21 cellular contexts compared by ENCODE assay signal in genomic region chr17:64774888-64775600, GRCh38.
DNase-seq lines count a peak whose midpoint lies in the region; ATAC-seq lines count a peak whose summit lies in the region.
"Had no signal": no experiment of that assay in that cellular context is flagged by ENCODE, and none has a peak within 500 bp of the region (broad histone marks: within the 10 kb centered on the region; RNA-seq: fewer than 3 reads in every experiment).

No MANE protein-coding gene starts in this region.

- peaks cover 0 to 10% (median 0%) of the 10 kb centered on the region in 3 donors for H3K36me3 Mint-ChIP-seq in immature natural killer cell
- H3K36me3 Mint-ChIP-seq: activated naive CD8-positive, alpha-beta T cell; T-cell had no signal

- no peak for ATAC-seq in GM21717 (IDR thresholded peaks at IDR 0.05; ENCODE audit: unreplicated experiment)
- ATAC-seq: effector memory CD8-positive, alpha-beta T cell; stimulated activated effector memory CD8-positive, alpha-beta T cell treated with anti-CD3 and anti-CD28 coated beads, Interleukin-12 subunit alpha, Interleukin-12 subunit beta, amount 100 ng/mL, for 72 hours; T-cell had no signal

- no peak overlapping the region for H3K14ac ChIP-seq in trophoblast cell (ENCODE audit: low read length)

- H3K4me1 ChIP-seq in Karpas-422 (ENCODE audit: low read length) = peaks cover 59% of the 10 kb centered on the region
- peaks cover 23 to 35% of the 10 kb centered on the region in 2 experiments for H3K4me1 ChIP-seq in trophoblast cell (ENCODE audit: control insufficient read depth in 1 of 2, insufficient read depth in 2 of 2, low read length in 2 of 2)

- peaks cover 18 to 30% of the 10 kb centered on the region in 2 donors for H3K4me1 Mint-ChIP-seq in immature natural killer cell

- H4K91ac ChIP-seq in trophoblast cell (ENCODE audit: low read depth, low read length) = peak overlapping the region; percentile 10

- no peak overlapping the region for H2BK120ac ChIP-seq in trophoblast cell (ENCODE audit: insufficient read depth, low read length, poor library complexity)

- H3K18ac ChIP-seq in trophoblast cell (ENCODE audit: low read length) = no peak overlapping the region

- WGBS in trophoblast cell (ENCODE audit: extremely low coverage, insufficient coverage, insufficient read length) = no CpG with 5 or more reads among the region's 10 CpGs

- H3K4me3 ChIP-seq in Karpas-422 (ENCODE audit: low read length) (no peak overlapping the region), trophoblast cell (ENCODE audit: low read depth, low read length) (no peak overlapping the region)
- H3K4me3 ChIP-seq: skin epidermis had no signal

- peak; percentile 54 for DNase-seq in activated CD8-positive, alpha-beta memory T cell treated with anti-CD3 and anti-CD28 coated beads for 24 hours
- DNase-seq in activated CD8-positive, alpha-beta memory T cell treated with anti-CD3 and anti-CD28 coated beads, Interleukin-2, amount 50 U/mL, for 4 hours = no peak
- no peak for DNase-seq in Karpas-422
- DNase-seq in immature natural killer cell = no peak
- DNase-seq in trophoblast cell = no peak
- no peak for DNase-seq in NCI-H526 treated with DMSO at 0.1 percent for 48 hours (lab: John Stamatoyannopoulos, UW)
- DNase-seq in cerebellar nuclear complex (lab: John Stamatoyannopoulos, UW) = no peak
- DNase-seq: activated CD4-positive, alpha-beta T cell treated with anti-CD3 and anti-CD28 coated beads for 4 hours; effector memory CD8-positive, alpha-beta T cell; NCI-H1092; SIG-M5; stimulated activated CD4-positive, alpha-beta T cell treated with anti-CD3 and anti-CD28 coated beads, Interleukin-1b, Interleukin-23, amount 100 ng/mL, for 48 hours had no signal

- H3K23ac ChIP-seq in trophoblast cell (ENCODE audit: low read length) = no peak overlapping the region

- no peaks in the 10 kb centered on the region for H3K9me2 ChIP-seq in Karpas-422 (replicated peaks; ENCODE audit: insufficient read depth, low read length)

- peak overlapping the region in 4 of 5 donors; percentile 8 to 63 (median 32) for H3K4me3 Mint-ChIP-seq in immature natural killer cell
- H3K4me3 Mint-ChIP-seq: activated T-helper 1 cell treated with anti-CD3 and anti-CD28 coated beads, Interleukin-12 subunit alpha, Interleukin-12 subunit beta, Interleukin-2, Interleukin-4 antibody, amounts not matched to agents 30 ng/mL and 10 ng/mL and 1 ng/mL, durations not matched to agents 14 hours and 24 hours and 36 hours; stimulated activated effector memory CD8-positive, alpha-beta T cell treated with anti-CD3 and anti-CD28 coated beads, Interleukin-12 subunit alpha, Interleukin-12 subunit beta, amount 100 ng/mL, for 72 hours; T-cell had no signal

- no peaks in the 10 kb centered on the region for H4K20me1 ChIP-seq in Karpas-422 (ENCODE audit: insufficient read depth, low read depth, low read length)

- H3K4ac ChIP-seq in trophoblast cell (ENCODE audit: low read depth, low read length) = no peak overlapping the region

- H3K9me3 Mint-ChIP-seq in immature natural killer cell = no peaks in the 10 kb centered on the region
- H3K9me3 Mint-ChIP-seq: activated T-helper 1 cell treated with anti-CD3 and anti-CD28 coated beads, Interleukin-12 subunit alpha, Interleukin-12 subunit beta, Interleukin-2, Interleukin-4 antibody, amounts not matched to agents 30 ng/mL and 10 ng/mL and 1 ng/mL, durations not matched to agents 14 hours and 24 hours and 36 hours; effector memory CD8-positive, alpha-beta T cell; nephron; stimulated activated effector memory CD8-positive, alpha-beta T cell treated with anti-CD3 and anti-CD28 coated beads, Interleukin-12 subunit alpha, Interleukin-12 subunit beta, amount 100 ng/mL, for 72 hours; T-cell had no signal

- H2AK5ac ChIP-seq in trophoblast cell (ENCODE audit: low read length) = no peak overlapping the region

- H3K9me3 ChIP-seq in Karpas-422 (ENCODE audit: low read length) = no peaks in the 10 kb centered on the region
- H3K9me3 ChIP-seq in trophoblast cell (ENCODE audit: insufficient read depth, low read depth, low read length) = peaks cover 7% of the 10 kb centered on the region

- no peak overlapping the region for H2BK12ac ChIP-seq in trophoblast cell (ENCODE audit: low read length)

- no peak overlapping the region for H4K8ac ChIP-seq in trophoblast cell (ENCODE audit: low read depth, low read length)

- no peak overlapping the region for H3K9ac ChIP-seq in Karpas-422 (ENCODE audit: low read length)
- H3K9ac ChIP-seq in trophoblast cell (ENCODE audit: low read length) = no peak overlapping the region

- no peaks in the 10 kb centered on the region for H3K27me3 ChIP-seq in Karpas-422 (ENCODE audit: low read length)
- peaks cover 14% of the 10 kb centered on the region for H3K27me3 ChIP-seq in trophoblast cell (ENCODE audit: insufficient read depth, low read length)

- H3K27ac ChIP-seq in Karpas-422 (ENCODE audit: low read length) (peak overlapping the region; percentile 6; the same call in 1 of the 2 replicates), trophoblast cell (ENCODE audit: low read depth, low read length) (no peak overlapping the region)
- H3K27ac ChIP-seq: 22Rv1, PC-9 had no signal

- peaks cover 35% of the 10 kb centered on the region for H3K79me2 ChIP-seq in Karpas-422 (ENCODE audit: low read length)
- peaks cover 3% of the 10 kb centered on the region for H3K79me2 ChIP-seq in trophoblast cell (ENCODE audit: control insufficient read depth, insufficient read depth, low read length, poor library complexity)

- no peak overlapping the region for H2BK5ac ChIP-seq in trophoblast cell (ENCODE audit: low read depth, low read length, poor library complexity)

- 0 out of 2 replicates have a peak, but pooled peaks cover 3% of the 10 kb centered on the region for H3K36me3 ChIP-seq in Karpas-422 (ENCODE audit: insufficient read depth, low read length)
- peaks cover 0 to 2% of the 10 kb centered on the region in 2 experiments for H3K36me3 ChIP-seq in trophoblast cell (ENCODE audit: control insufficient read depth in 1 of 2, insufficient read depth in 2 of 2, low read length in 2 of 2)

- no peak overlapping the region for H2AFZ ChIP-seq in Karpas-422 (ENCODE audit: low read length)
- H2AFZ ChIP-seq in trophoblast cell (ENCODE audit: insufficient read depth, low read length, poor library complexity) = no peak overlapping the region
- H2AFZ ChIP-seq: PC-9 had no signal

- peaks cover 5 to 7% (median 5%) of the 10 kb centered on the region in 3 donors for H3K27me3 Mint-ChIP-seq in immature natural killer cell (ENCODE audit: low read depth in 3 of 3)
- H3K27me3 Mint-ChIP-seq: effector memory CD8-positive, alpha-beta T cell had no signal

- peak overlapping the region in 1 of 6 donors; percentile 78 for H3K27ac Mint-ChIP-seq in immature natural killer cell
- H3K27ac Mint-ChIP-seq: activated naive CD8-positive, alpha-beta T cell; activated T-helper 1 cell treated with anti-CD3 and anti-CD28 coated beads, Interleukin-12 subunit alpha, Interleukin-12 subunit beta, Interleukin-2, Interleukin-4 antibody, amounts not matched to agents 30 ng/mL and 10 ng/mL and 1 ng/mL, durations not matched to agents 14 hours and 24 hours and 36 hours; stimulated activated effector memory CD8-positive, alpha-beta T cell treated with anti-CD3 and anti-CD28 coated beads, Interleukin-12 subunit alpha, Interleukin-12 subunit beta, amount 100 ng/mL, for 72 hours; T-cell had no signal

- H4K12ac ChIP-seq in trophoblast cell (ENCODE audit: low read depth, low read length) = no peak overlapping the region

- H3K4me2 ChIP-seq in Karpas-422 (ENCODE audit: low read depth, low read length, poor library complexity, severe bottlenecking) (no peak overlapping the region), trophoblast cell (ENCODE audit: low read length) (no peak overlapping the region)

- peaks cover 20% of the 10 kb centered on the region for H3K79me1 ChIP-seq in trophoblast cell (ENCODE audit: low read length)
